Comparison of ENCODE assay signal across 21 cellular contexts in the genomic region with DNA sequence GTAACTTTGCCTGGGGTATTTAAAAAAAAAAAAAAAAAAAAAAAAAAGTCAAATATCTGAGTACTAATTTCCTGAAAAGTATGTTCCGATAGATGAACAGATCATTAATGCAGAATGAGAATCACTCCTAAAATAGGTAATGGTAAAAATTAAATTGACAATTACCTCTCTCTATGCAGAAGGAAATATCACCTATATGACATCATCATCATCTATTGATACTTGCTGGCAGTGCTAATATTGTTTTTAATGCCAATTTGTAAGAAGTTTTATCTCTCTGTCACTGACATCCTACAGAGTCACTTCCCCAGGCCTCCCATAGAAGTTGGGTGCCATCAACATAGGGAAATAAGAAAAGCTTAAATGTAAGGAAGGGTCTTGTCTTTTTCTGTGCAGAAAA. TPM values are rescaled to one million over a fixed set of nuclear protein-coding genes. Genes with fewer than 3 reads are reported as not detected.
DNase-seq lines count a peak whose midpoint lies in the region; ATAC-seq lines count a peak whose summit lies in the region.
"Had no signal": no experiment of that assay in that cellular context is flagged by ENCODE, and none has a peak within 500 bp of the region (broad histone marks: within the 10 kb centered on the region; RNA-seq: fewer than 3 reads in every experiment).

No MANE protein-coding gene starts in this region.

- no peaks in the 10 kb centered on the region for H3K9me3 Mint-ChIP-seq in stimulated activated naive CD8-positive, alpha-beta T cell treated with anti-CD3 and anti-CD28 coated beads, Interleukin-15, Interleukin-2, amounts not matched to agents 100 ng/mL and 50 ng/mL, for 24 hours
- H3K9me3 Mint-ChIP-seq in naive thymus-derived CD4-positive, alpha-beta T cell, result no peaks in the 10 kb centered on the region
- no peaks in the 10 kb centered on the region for H3K9me3 Mint-ChIP-seq in activated T-helper 17 cell treated with anti-CD3 and anti-CD28 coated beads, Interleukin-2, amount 50 U/mL, for 72 hours
- H3K9me3 Mint-ChIP-seq: IgD-negative memory B cell had no signal

- no peak overlapping the region for H3K27ac ChIP-seq in naive thymus-derived CD4-positive, alpha-beta T cell (ENCODE audit: low read depth, low read length)
- H3K27ac ChIP-seq: KMS-11, PC-9, SJCRH30 had no signal

- CTCF ChIA-PET in naive thymus-derived CD4-positive, alpha-beta T cell (lab: Charles Lee), result no interaction called here

- peaks cover 5 to 55% (median 6%) of the 10 kb centered on the region in 3 experiments for H3K36me3 ChIP-seq in naive thymus-derived CD4-positive, alpha-beta T cell (ENCODE audit: control insufficient read depth in 2 of 3, insufficient read depth in 3 of 3, low read length in 3 of 3)

- H3K36me3 Mint-ChIP-seq in stimulated activated naive CD8-positive, alpha-beta T cell treated with anti-CD3 and anti-CD28 coated beads, Interleukin-15, Interleukin-2, amounts not matched to agents 100 ng/mL and 50 ng/mL, for 24 hours (ENCODE audit: low read depth), result peaks cover 71% of the 10 kb centered on the region
- peaks cover 2% of the 10 kb centered on the region for H3K36me3 Mint-ChIP-seq in T-helper 17 cell (ENCODE audit: low read depth)
- peaks cover 0 to 25% (median 18%) of the 10 kb centered on the region in 5 donors for H3K36me3 Mint-ChIP-seq in naive thymus-derived CD4-positive, alpha-beta T cell
- H3K36me3 Mint-ChIP-seq in activated T-helper 17 cell treated with anti-CD3 and anti-CD28 coated beads, Interleukin-2, amount 50 U/mL, for 72 hours (ENCODE audit: low read depth), result peaks cover 100% of the 10 kb centered on the region

- H3K9me3 ChIP-seq in T-helper 17 cell (ENCODE audit: control insufficient read depth, low read length, poor library complexity, severe bottlenecking), result no peaks in the 10 kb centered on the region
- no peaks in the 10 kb centered on the region for H3K9me3 ChIP-seq in naive thymus-derived CD4-positive, alpha-beta T cell (ENCODE audit: control insufficient read depth in 2 of 3, low read length in 3 of 3)
- H3K9me3 ChIP-seq: HAP-1, SJCRH30 had no signal

- H3K4me3 Mint-ChIP-seq in stimulated activated naive CD8-positive, alpha-beta T cell treated with anti-CD3 and anti-CD28 coated beads, Interleukin-15, Interleukin-2, amounts not matched to agents 100 ng/mL and 50 ng/mL, for 24 hours, result no peak overlapping the region
- no peak overlapping the region for H3K4me3 Mint-ChIP-seq in T-helper 17 cell
- no peak overlapping the region for H3K4me3 Mint-ChIP-seq in naive thymus-derived CD4-positive, alpha-beta T cell
- H3K4me3 Mint-ChIP-seq in activated T-helper 17 cell treated with anti-CD3 and anti-CD28 coated beads, Interleukin-2, amount 50 U/mL, for 72 hours, result no peak overlapping the region
- H3K4me3 Mint-ChIP-seq: IgD-negative memory B cell had no signal

- no peak for DNase-seq in stimulated activated naive CD8-positive, alpha-beta T cell treated with anti-CD3 and anti-CD28 coated beads, Interleukin-15, Interleukin-2, amounts not matched to agents 100 U/mL and 50 U/mL, for 24 hours
- DNase-seq in T-helper 17 cell, result no peak
- no peak for DNase-seq in naive thymus-derived CD4-positive, alpha-beta T cell
- DNase-seq in nucleus accumbens (lab: John Stamatoyannopoulos, UW), result no peak
- DNase-seq in NCI-H1694 (lab: John Stamatoyannopoulos, UW), result no peak
- DNase-seq: C1 segment of cervical spinal cord, Calu3, DMS79 treated with DMSO at 0.1 percent for 48 hours, GF-D8, GOT3, MM.1S, NCI-H2029 treated with DMSO at 0.1 percent for 48 hours, NCI-H526 treated with DMSO at 0.1 percent for 48 hours, PC-9, SJCRH30 had no signal

- no peak for ATAC-seq in stimulated activated naive CD8-positive, alpha-beta T cell treated with anti-CD3 and anti-CD28 coated beads, Interleukin-15, Interleukin-2, amounts not matched to agents 100 U/mL and 50 U/mL, for 24 hours
- ATAC-seq in T-helper 17 cell, result no peak
- no peak for ATAC-seq in naive thymus-derived CD4-positive, alpha-beta T cell
- no peak for ATAC-seq in activated T-helper 17 cell treated with anti-CD3 and anti-CD28 coated beads, Interleukin-2, amount 50 U/mL, for 72 hours (replicated peaks)
- ATAC-seq: Right ventricle myocardium inferior had no signal

- no peaks in the 10 kb centered on the region for H3K27me3 ChIP-seq in naive thymus-derived CD4-positive, alpha-beta T cell (ENCODE audit: control insufficient read depth in 2 of 2, insufficient read depth in 2 of 2, low read length in 2 of 2)
- H3K27me3 ChIP-seq: SJCRH30 had no signal

- POLR2A ChIA-PET in naive thymus-derived CD4-positive, alpha-beta T cell (lab: Charles Lee), result no interaction called here

- H3K4me1 Mint-ChIP-seq in stimulated activated naive CD8-positive, alpha-beta T cell treated with anti-CD3 and anti-CD28 coated beads, Interleukin-15, Interleukin-2, amounts not matched to agents 100 ng/mL and 50 ng/mL, for 24 hours (ENCODE audit: low read depth), result peaks cover 30% of the 10 kb centered on the region
- H3K4me1 Mint-ChIP-seq in T-helper 17 cell, result peaks cover 18% of the 10 kb centered on the region
- H3K4me1 Mint-ChIP-seq in naive thymus-derived CD4-positive, alpha-beta T cell, result peaks cover 16 to 50% (median 46%) of the 10 kb centered on the region in 7 donors
- H3K4me1 Mint-ChIP-seq in activated T-helper 17 cell treated with anti-CD3 and anti-CD28 coated beads, Interleukin-2, amount 50 U/mL, for 72 hours, result peaks cover 6% of the 10 kb centered on the region

- no peaks in the 10 kb centered on the region for H3K27me3 Mint-ChIP-seq in stimulated activated naive CD8-positive, alpha-beta T cell treated with anti-CD3 and anti-CD28 coated beads, Interleukin-15, Interleukin-2, amounts not matched to agents 100 ng/mL and 50 ng/mL, for 24 hours
- H3K27me3 Mint-ChIP-seq in T-helper 17 cell, result no peaks in the 10 kb centered on the region
- no peaks in the 10 kb centered on the region for H3K27me3 Mint-ChIP-seq in naive thymus-derived CD4-positive, alpha-beta T cell
- no peaks in the 10 kb centered on the region for H3K27me3 Mint-ChIP-seq in activated T-helper 17 cell treated with anti-CD3 and anti-CD28 coated beads, Interleukin-2, amount 50 U/mL, for 72 hours
- H3K27me3 Mint-ChIP-seq: IgD-negative memory B cell had no signal

- peaks cover 0 to 4% of the 10 kb centered on the region in 2 donors for H3K4me1 ChIP-seq in naive thymus-derived CD4-positive, alpha-beta T cell (ENCODE audit: control insufficient read depth in 2 of 2, insufficient read depth in 2 of 2, low read length in 2 of 2)
- H3K4me1 ChIP-seq: HAP-1, SJCRH30 had no signal

- intact Hi-C loops in naive thymus-derived CD4-positive, alpha-beta T cell (cut with micrococcal nuclease), result no loop called here

- H3K27ac Mint-ChIP-seq in stimulated activated naive CD8-positive, alpha-beta T cell treated with anti-CD3 and anti-CD28 coated beads, Interleukin-15, Interleukin-2, amounts not matched to agents 100 ng/mL and 50 ng/mL, for 24 hours, result peak overlapping the region; percentile 54
- peak overlapping the region; percentile 8 for H3K27ac Mint-ChIP-seq in T-helper 17 cell
- peak overlapping the region in 6 of 9 donors; percentile 12 to 53 (median 40) for H3K27ac Mint-ChIP-seq in naive thymus-derived CD4-positive, alpha-beta T cell
- no peak overlapping the region for H3K27ac Mint-ChIP-seq in activated T-helper 17 cell treated with anti-CD3 and anti-CD28 coated beads, Interleukin-2, amount 50 U/mL, for 72 hours

- H3K4me3 ChIP-seq in naive thymus-derived CD4-positive, alpha-beta T cell (ENCODE audit: low read length), result no peak overlapping the region
- H3K4me3 ChIP-seq: HAP-1, PC-9, SJCRH30 had no signal

RNA-seq across cellular contexts. Expression of gene ADNP, which starts 29.9 kb away (rescaled TPM):
- total RNA-seq in T-helper 17 cell, result 10 to 100 TPM; 54.8 to 59.7 TPM
- total RNA-seq in naive thymus-derived CD4-positive, alpha-beta T cell, result 10 to 100 TPM; 51.9 to 73.2 (median 66.3) TPM
- polyA plus RNA-seq in naive thymus-derived CD4-positive, alpha-beta T cell, result 10 to 100 TPM in 1 of 2 donors, 1 to 10 TPM in 1; 9.6 to 11.0 TPM
- 10 to 100 TPM; 57.9 to 75.4 TPM for total RNA-seq in activated T-helper 17 cell treated with anti-CD3 and anti-CD28 coated beads, Interleukin-2, amount 50 U/mL, for 72 hours

RNA-seq across cellular contexts. Expression of gene DPM1, which starts 57.0 kb away (rescaled TPM):
- 10 to 100 TPM; 25.9 to 34.1 TPM for total RNA-seq in T-helper 17 cell
- 10 to 100 TPM; 19.4 to 47.8 (median 40.5) TPM for total RNA-seq in naive thymus-derived CD4-positive, alpha-beta T cell
- 10 to 100 TPM; 73.8 to 80.9 TPM for polyA plus RNA-seq in naive thymus-derived CD4-positive, alpha-beta T cell
- 10 to 100 TPM; 43.0 to 57.4 TPM for total RNA-seq in activated T-helper 17 cell treated with anti-CD3 and anti-CD28 coated beads, Interleukin-2, amount 50 U/mL, for 72 hours

RNA-seq across cellular contexts. Expression of gene MOCS3, which starts 57.3 kb away (rescaled TPM):
- total RNA-seq in T-helper 17 cell, result 1 to 10 TPM; 3.2 to 3.8 TPM
- 1 to 10 TPM; 2.5 to 8.9 (median 5.2) TPM for total RNA-seq in naive thymus-derived CD4-positive, alpha-beta T cell
- 1 to 10 TPM; 5.2 to 5.5 TPM for polyA plus RNA-seq in naive thymus-derived CD4-positive, alpha-beta T cell
- 1 to 10 TPM; 3.0 to 5.4 TPM for total RNA-seq in activated T-helper 17 cell treated with anti-CD3 and anti-CD28 coated beads, Interleukin-2, amount 50 U/mL, for 72 hours
